ENCODE assay signal across 9 cellular contexts in the genomic region with DNA sequence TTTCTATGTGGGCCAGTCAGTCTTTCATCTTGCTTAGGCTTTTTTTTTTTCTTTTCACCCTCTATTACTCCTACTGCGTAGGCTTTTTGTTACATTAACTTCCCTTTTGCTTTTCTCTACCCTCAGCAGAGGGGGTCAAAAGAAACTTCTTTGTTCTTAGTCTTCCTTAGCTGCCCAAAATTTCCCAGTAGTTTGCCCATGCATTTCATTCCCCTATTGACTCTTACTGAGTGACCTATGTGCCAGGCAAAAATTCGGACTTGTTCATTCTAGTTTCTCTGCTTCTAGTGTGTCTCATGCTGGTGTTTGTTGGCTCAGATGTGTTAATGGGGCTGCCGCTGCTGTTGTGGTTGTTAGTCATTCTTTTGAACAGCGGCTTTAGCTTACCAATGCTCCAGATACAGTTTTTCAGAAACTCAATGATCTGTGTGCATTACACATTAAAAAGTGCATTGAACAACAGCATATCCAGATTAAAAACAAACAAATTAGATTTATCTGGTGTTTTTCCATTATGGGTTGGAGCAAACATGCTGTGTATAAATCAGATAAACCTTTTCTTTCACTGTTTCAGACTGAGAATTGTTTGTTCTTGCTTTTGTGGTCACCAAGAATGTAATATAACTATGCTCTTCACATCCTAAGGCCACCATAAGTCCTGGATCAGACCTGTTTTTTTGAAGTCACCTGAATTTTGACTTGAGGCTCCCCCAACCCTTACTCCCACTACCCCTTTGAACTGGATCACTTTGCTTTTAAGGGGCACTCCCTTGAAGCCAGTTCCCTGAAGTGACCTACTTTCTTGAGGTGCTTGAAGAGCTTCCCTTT. TPM values are rescaled to one million over a fixed set of nuclear protein-coding genes. Genes with fewer than 3 reads are reported as not detected.
DNase-seq lines count a peak whose midpoint lies in the region; ATAC-seq and TF ChIP-seq lines count a peak whose summit lies in the region.
"Had no signal": no experiment of that assay in that cellular context is flagged by ENCODE, and none has a peak within 500 bp of the region (broad histone marks: within the 10 kb centered on the region; RNA-seq: fewer than 3 reads in every experiment).

No MANE protein-coding gene starts in this region.

- WGBS in stomach, 5 donors, result 29 to 50% (median 35%) methylated on average over 4 of the region's 4 CpGs
- WGBS in heart right ventricle, 2 donors, result 80 to 83% methylated on average over 4 of the region's 4 CpGs

- H3K4me1 ChIP-seq in stomach (peaks cover 60 to 85% (median 78%) of the 10 kb centered on the region in 4 donors), heart right ventricle (peaks cover 10 to 75% (median 59%) of the 10 kb centered on the region in 9 donors)

- H3K4me3 Mint-ChIP-seq in activated CD4-positive, alpha-beta memory T cell treated with anti-CD3 and anti-CD28 coated beads for 36 hours, result no peak overlapping the region
- H3K4me3 Mint-ChIP-seq in activated CD4-positive, alpha-beta memory T cell treated with anti-CD3 and anti-CD28 coated beads, Interleukin-2, amount 10 ng/mL, durations not matched to agents 7 days and 5 days, result no peak overlapping the region

- H3K9me3 Mint-ChIP-seq in activated CD4-positive, alpha-beta memory T cell treated with anti-CD3 and anti-CD28 coated beads for 36 hours, result no peaks in the 10 kb centered on the region
- H3K9me3 Mint-ChIP-seq in activated CD4-positive, alpha-beta memory T cell treated with anti-CD3 and anti-CD28 coated beads, Interleukin-2, amount 10 ng/mL, durations not matched to agents 7 days and 5 days, result no peaks in the 10 kb centered on the region

- no peak for TF ChIP-seq POLR2A in stomach (IDR thresholded peaks at IDR 0.05)

- H3K27me3 ChIP-seq in stomach, result no peaks in the 10 kb centered on the region
- no peaks in the 10 kb centered on the region for H3K27me3 ChIP-seq in heart right ventricle

- no peak overlapping the region for H3K27ac Mint-ChIP-seq in activated CD4-positive, alpha-beta memory T cell treated with anti-CD3 and anti-CD28 coated beads for 36 hours
- H3K27ac Mint-ChIP-seq in activated CD4-positive, alpha-beta memory T cell treated with anti-CD3 and anti-CD28 coated beads, Interleukin-2, amount 10 ng/mL, durations not matched to agents 7 days and 5 days, result no peak overlapping the region

- intact Hi-C loops in activated CD4-positive, alpha-beta memory T cell treated with anti-CD3 and anti-CD28 coated beads for 36 hours (cut with micrococcal nuclease), result no loop called here
- intact Hi-C loops in stomach (cut with DNase I; ENCODE audit: low total_unique reads) (no loop called here), heart right ventricle (cut with DNase I) (loop anchor here in 2 of 10 donors (5.0 kb wide), 2 partner anchors 37 to 42 kb away; a partner anchor contains a TSS)

- no peak for TF ChIP-seq CTCF in stomach (IDR thresholded peaks at IDR 0.05)
- TF ChIP-seq CTCF in heart right ventricle (IDR thresholded peaks at IDR 0.05), result no peak

- H3K4me1 Mint-ChIP-seq in activated CD4-positive, alpha-beta memory T cell treated with anti-CD3 and anti-CD28 coated beads for 36 hours (ENCODE audit: low read depth), result peaks cover 54% of the 10 kb centered on the region
- peaks cover 50% of the 10 kb centered on the region for H3K4me1 Mint-ChIP-seq in activated CD4-positive, alpha-beta memory T cell treated with anti-CD3 and anti-CD28 coated beads, Interleukin-2, amount 10 ng/mL, durations not matched to agents 7 days and 5 days

- H3K36me3 ChIP-seq in stomach (no peaks in the 10 kb centered on the region), heart right ventricle (no peaks in the 10 kb centered on the region)

- ATAC-seq in SK-N-SH treated with all-trans-retinoic acid at 6 μM for 48 hours (peak; percentile 44), HG03521 (IDR thresholded peaks at IDR 0.05; ENCODE audit: unreplicated experiment) (no peak), heart right ventricle (no peak)

- H3K4me3 ChIP-seq in stomach (no peak overlapping the region), heart right ventricle (no peak overlapping the region)

- CTCF ChIA-PET in activated CD4-positive, alpha-beta memory T cell treated with anti-CD3 and anti-CD28 coated beads for 36 hours (lab: Charles Lee), result no interaction called here
- CTCF ChIA-PET in activated CD4-positive, alpha-beta memory T cell treated with anti-CD3 and anti-CD28 coated beads, Interleukin-2, amount 10 ng/mL, durations not matched to agents 7 days and 5 days (lab: Charles Lee), result interaction anchor here (0.9 kb wide), 1 partner anchor 22 kb away, joined by 3 read pairs; no protein-coding TSS in a partner anchor

- H3K27ac ChIP-seq in stomach, result peak overlapping the region; percentile 3 to 72 (median 54)
- peak overlapping the region in 2 of 10 donors; percentile 0 to 61 for H3K27ac ChIP-seq in heart right ventricle

- no peaks in the 10 kb centered on the region for H3K36me3 Mint-ChIP-seq in activated CD4-positive, alpha-beta memory T cell treated with anti-CD3 and anti-CD28 coated beads for 36 hours
- no peaks in the 10 kb centered on the region for H3K36me3 Mint-ChIP-seq in activated CD4-positive, alpha-beta memory T cell treated with anti-CD3 and anti-CD28 coated beads, Interleukin-2, amount 10 ng/mL, durations not matched to agents 7 days and 5 days (ENCODE audit: low read depth)

- H3K9me3 ChIP-seq in stomach (no peaks in the 10 kb centered on the region), heart right ventricle (no peaks in the 10 kb centered on the region)

- POLR2A ChIA-PET in activated CD4-positive, alpha-beta memory T cell treated with anti-CD3 and anti-CD28 coated beads for 36 hours (lab: Charles Lee), result no interaction called here
- POLR2A ChIA-PET in activated CD4-positive, alpha-beta memory T cell treated with anti-CD3 and anti-CD28 coated beads, Interleukin-2, amount 10 ng/mL, durations not matched to agents 7 days and 5 days (lab: Charles Lee), result no interaction called here

- peak; percentile 26 for DNase-seq in activated CD4-positive, alpha-beta memory T cell treated with anti-CD3 and anti-CD28 coated beads for 36 hours
- DNase-seq in activated CD4-positive, alpha-beta memory T cell treated with anti-CD3 and anti-CD28 coated beads, Interleukin-2, amount 10 ng/mL, durations not matched to agents 7 days and 5 days, result no peak
- DNase-seq in globus pallidus (ENCODE audit: low spot score), result peak; percentile 67
- no peak for DNase-seq in stomach
- no peak for DNase-seq in NAMALWA (ENCODE audit: low spot score)
- no peak for DNase-seq in heart right ventricle
- DNase-seq: NCI-H748 treated with DMSO at 0.1 percent for 48 hours had no signal

- no peaks in the 10 kb centered on the region for H3K27me3 Mint-ChIP-seq in activated CD4-positive, alpha-beta memory T cell treated with anti-CD3 and anti-CD28 coated beads for 36 hours
- no peaks in the 10 kb centered on the region for H3K27me3 Mint-ChIP-seq in activated CD4-positive, alpha-beta memory T cell treated with anti-CD3 and anti-CD28 coated beads, Interleukin-2, amount 10 ng/mL, durations not matched to agents 7 days and 5 days

- no peak for TF ChIP-seq EP300 in stomach (IDR thresholded peaks at IDR 0.05)

TF ChIP-seq in SK-N-SH treated with all-trans-retinoic acid at 6 μM for 48 hours, 23 proteins besides CTCF, POLR2A, EP300 and RAD21:
- TF ChIP-seq ESRRG (CRISPR knock-in tag; IDR thresholded peaks at IDR 0.05) (no peak), ZNF70 (CRISPR knock-in tag; IDR thresholded peaks at IDR 0.05) (no peak), ARNTL (CRISPR knock-in tag; IDR thresholded peaks at IDR 0.05; ENCODE audit: borderline replicate concordance, low read depth) (no peak), BACH2 (CRISPR knock-in tag; IDR thresholded peaks at IDR 0.05; ENCODE audit: borderline replicate concordance) (no peak), SNAI2 (CRISPR knock-in tag; IDR thresholded peaks at IDR 0.05) (no peak), CSDC2 (CRISPR knock-in tag; IDR thresholded peaks at IDR 0.05) (no peak), OSR1 (CRISPR knock-in tag; IDR thresholded peaks at IDR 0.05) (no peak), ZFP30 (CRISPR knock-in tag; IDR thresholded peaks at IDR 0.05) (no peak)
- TF ChIP-seq, protein P1, sequence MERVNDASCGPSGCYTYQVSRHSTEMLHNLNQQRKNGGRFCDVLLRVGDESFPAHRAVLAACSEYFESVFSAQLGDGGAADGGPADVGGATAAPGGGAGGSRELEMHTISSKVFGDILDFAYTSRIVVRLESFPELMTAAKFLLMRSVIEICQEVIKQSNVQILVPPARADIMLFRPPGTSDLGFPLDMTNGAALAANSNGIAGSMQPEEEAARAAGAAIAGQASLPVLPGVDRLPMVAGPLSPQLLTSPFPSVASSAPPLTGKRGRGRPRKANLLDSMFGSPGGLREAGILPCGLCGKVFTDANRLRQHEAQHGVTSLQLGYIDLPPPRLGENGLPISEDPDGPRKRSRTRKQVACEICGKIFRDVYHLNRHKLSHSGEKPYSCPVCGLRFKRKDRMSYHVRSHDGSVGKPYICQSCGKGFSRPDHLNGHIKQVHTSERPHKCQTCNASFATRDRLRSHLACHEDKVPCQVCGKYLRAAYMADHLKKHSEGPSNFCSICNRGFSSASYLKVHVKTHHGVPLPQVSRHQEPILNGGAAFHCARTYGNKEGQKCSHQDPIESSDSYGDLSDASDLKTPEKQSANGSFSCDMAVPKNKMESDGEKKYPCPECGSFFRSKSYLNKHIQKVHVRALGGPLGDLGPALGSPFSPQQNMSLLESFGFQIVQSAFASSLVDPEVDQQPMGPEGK (CRISPR knock-in tag; IDR thresholded peaks at IDR 0.05; ENCODE audit: borderline replicate concordance), result no peak

RNA-seq across cellular contexts. Expression of a gene that starts 43.1 kb away (rescaled TPM):
- 10 to 100 TPM; 20.8 to 21.2 TPM for total RNA-seq in activated CD4-positive, alpha-beta memory T cell treated with anti-CD3 and anti-CD28 coated beads for 36 hours
- total RNA-seq in activated CD4-positive, alpha-beta memory T cell treated with anti-CD3 and anti-CD28 coated beads, Interleukin-2, amount 10 ng/mL, durations not matched to agents 7 days and 5 days, result 10 to 100 TPM; 24.4 to 25.1 TPM
- total RNA-seq in stomach, result 10 to 100 TPM; 22.2 to 85.9 (median 58.8) TPM
- polyA plus RNA-seq in stomach, result 10 to 100 TPM; 15.6 to 19.2 (median 16.7) TPM
- 10 to 100 TPM; 13.1 to 20.3 (median 17.4) TPM for total RNA-seq in heart right ventricle
- 10 to 100 TPM; 10.9 to 46.7 TPM for polyA plus RNA-seq in heart right ventricle

Comparison
In these comparisons a context has a peak if more than half of its experiments do, and no peak if none do; other contexts are left out.
1. DNase-seq: peak in activated CD4-positive, alpha-beta memory T cell treated with anti-CD3 and anti-CD28 coated beads for 36 hours (single experiment) and globus pallidus (single experiment); none in activated CD4-positive, alpha-beta memory T cell treated with anti-CD3 and anti-CD28 coated beads, Interleukin-2, amount 10 ng/mL, durations not matched to agents 7 days and 5 days (single experiment), stomach (single experiment), NAMALWA (single experiment) and heart right ventricle (0 of 2).